In the genomic region with DNA sequence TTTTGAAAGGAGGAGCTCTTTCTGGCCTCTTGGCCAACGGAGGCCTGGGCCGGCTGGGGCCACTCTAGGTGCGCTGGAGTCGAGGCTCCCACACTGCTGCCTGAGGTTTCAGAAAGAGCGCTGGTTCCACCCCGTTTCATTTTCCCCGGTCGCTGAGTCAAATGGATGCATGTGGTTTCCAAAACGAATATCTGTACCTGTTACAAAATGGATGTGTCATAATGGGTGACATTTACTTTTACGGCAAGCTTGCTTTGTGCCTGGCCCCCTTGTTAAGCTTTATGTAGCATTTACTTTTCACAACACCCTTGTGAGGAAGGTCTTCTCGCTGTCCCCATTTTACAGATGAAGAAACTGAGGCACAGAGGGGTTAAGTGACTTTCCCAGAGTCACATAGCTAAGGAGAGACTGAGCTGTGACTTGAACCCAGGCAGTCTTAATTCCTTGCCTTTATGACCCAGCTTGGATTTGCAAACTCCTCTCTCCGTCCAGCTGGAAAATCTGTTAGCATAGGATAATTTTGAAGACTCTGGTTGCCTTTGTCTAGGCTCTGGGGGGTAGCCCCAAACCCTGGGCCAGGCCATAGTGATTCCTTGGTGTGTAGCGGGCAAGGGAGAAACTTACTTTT, we compare ENCODE assay signal across 8 cellular contexts.
DNase-seq lines count a peak whose midpoint lies in the region; ATAC-seq lines count a peak whose summit lies in the region.

No MANE protein-coding gene starts in this region.

- peaks cover 43% of the 10 kb centered on the region for H3K4me1 Mint-ChIP-seq in dendritic cell treated with granulocyte-macrophage colony-stimulating factor and Interleukin-4, amounts not matched to agents 40 ng/mL and 50 ng/mL, for 4 days (ENCODE audit: low read depth)

- H3K4me3 Mint-ChIP-seq in dendritic cell treated with granulocyte-macrophage colony-stimulating factor and Interleukin-4, amounts not matched to agents 40 ng/mL and 50 ng/mL, for 4 days, result peak overlapping the region; percentile 31

- intact Hi-C loops in dendritic cell treated with granulocyte-macrophage colony-stimulating factor and Interleukin-4, amounts not matched to agents 40 ng/mL and 50 ng/mL, for 4 days (cut with micrococcal nuclease), result no loop called here

- H3K36me3 Mint-ChIP-seq in dendritic cell treated with granulocyte-macrophage colony-stimulating factor and Interleukin-4, amounts not matched to agents 40 ng/mL and 50 ng/mL, for 4 days (ENCODE audit: low read depth), result no peaks in the 10 kb centered on the region

- no peaks in the 10 kb centered on the region for H3K27me3 Mint-ChIP-seq in dendritic cell treated with granulocyte-macrophage colony-stimulating factor and Interleukin-4, amounts not matched to agents 40 ng/mL and 50 ng/mL, for 4 days

- H3K27ac Mint-ChIP-seq in dendritic cell treated with granulocyte-macrophage colony-stimulating factor and Interleukin-4, amounts not matched to agents 40 ng/mL and 50 ng/mL, for 4 days, result peak overlapping the region; percentile 86

- peak; percentile 44 for ATAC-seq in GM18499 (IDR thresholded peaks at IDR 0.05; ENCODE audit: insufficient read depth, unreplicated experiment)
- ATAC-seq in HG02588 (IDR thresholded peaks at IDR 0.05; ENCODE audit: unreplicated experiment), result peak; percentile 73

- DNase-seq in SKM-1 (lab: John Stamatoyannopoulos, UW; ENCODE audit: unreplicated experiment), result peak; percentile 79
- DNase-seq in stimulated activated CD8-positive, alpha-beta memory T cell treated with anti-CD3 and anti-CD28 coated beads, Interleukin-7, amount 100 ng/mL, for 24 hours (ENCODE audit: low read depth), result peak; percentile 40
- no peak for DNase-seq in medulla oblongata (ENCODE audit: extremely low spot score)
- DNase-seq in NCI-H2029 treated with DMSO at 0.1 percent for 48 hours (lab: John Stamatoyannopoulos, UW), result no peak
- DNase-seq in NCI-H146 treated with DMSO at 0.1 percent for 48 hours (lab: John Stamatoyannopoulos, UW; ENCODE audit: unreplicated experiment), result no peak

- H3K9me3 Mint-ChIP-seq in dendritic cell treated with granulocyte-macrophage colony-stimulating factor and Interleukin-4, amounts not matched to agents 40 ng/mL and 50 ng/mL, for 4 days, result no peaks in the 10 kb centered on the region

Comparison
In these comparisons a context has a peak if more than half of its experiments do, and no peak if none do; other contexts are left out.
1. DNase-seq: peak in SKM-1 (single experiment) and stimulated activated CD8-positive, alpha-beta memory T cell treated with anti-CD3 and anti-CD28 coated beads, Interleukin-7, amount 100 ng/mL, for 24 hours (single experiment); none in medulla oblongata (single experiment), NCI-H2029 treated with DMSO at 0.1 percent for 48 hours (single experiment) and NCI-H146 treated with DMSO at 0.1 percent for 48 hours (single experiment).